In the genomic region with DNA sequence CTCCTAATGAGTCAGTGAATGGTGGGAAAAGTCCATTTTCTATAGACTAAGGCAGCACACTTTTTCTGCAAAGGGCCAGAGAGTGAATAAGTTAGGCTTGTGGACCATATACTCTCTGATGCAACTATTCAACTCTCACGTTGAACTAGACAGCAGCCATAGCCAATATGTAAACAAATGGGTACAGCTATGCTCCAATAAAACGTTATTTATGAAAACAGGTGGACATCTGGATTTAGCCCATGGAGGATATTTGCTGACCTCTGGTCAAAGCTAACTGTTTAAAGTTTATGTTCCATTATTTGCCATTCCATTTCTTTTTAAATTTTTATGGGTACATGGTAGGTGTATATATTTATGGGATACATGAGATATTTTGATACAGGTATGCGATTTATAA, we compare ENCODE assay signal across 29 cellular contexts. TPM values are rescaled to one million over a fixed set of nuclear protein-coding genes. Genes with fewer than 3 reads are reported as not detected.
"Had no signal": no experiment of that assay in that cellular context is flagged by ENCODE, and none has a peak within 500 bp of the region (broad histone marks: within the 10 kb centered on the region; RNA-seq: fewer than 3 reads in every experiment).

No MANE protein-coding gene starts in this region.

- H3K4me3 Mint-ChIP-seq: naive thymus-derived CD8-positive, alpha-beta T cell; natural killer cell treated with Interleukin-12 subunit alpha and Interleukin-12 subunit beta and Interleukin-15 and Interleukin-18, amount 100 ng/mL, for 72 hours; nephron progenitor cell; neural crest cell; stimulated activated memory B cell treated with anti-CD40 and anti-IgM and Interleukin-4, amounts not matched to agents 10 μg/mL and 1 μg/mL and 100 μg/mL, for 72 hours; stimulated activated naive CD8-positive, alpha-beta T cell treated with anti-CD3 and anti-CD28 coated beads, Interleukin-15, amount 100 ng/mL, for 72 hours; type B pancreatic cell had no signal

- ATAC-seq: naive thymus-derived CD8-positive, alpha-beta T cell; natural killer cell treated with Interleukin-12 subunit alpha and Interleukin-12 subunit beta and Interleukin-15 and Interleukin-18, amount 100 ng/mL, for 72 hours; pancreas; psoas muscle; right cardiac atrium; right lobe of liver; stimulated activated memory B cell treated with anti-CD40 and anti-IgM and Interleukin-4, amounts not matched to agents 10 μg/mL and 1 μg/mL and 100 μg/mL, for 72 hours; stimulated activated naive CD8-positive, alpha-beta T cell treated with anti-CD3 and anti-CD28 coated beads, Interleukin-15, amount 100 ng/mL, for 72 hours; stimulated activated naive CD8-positive, alpha-beta T cell treated with anti-CD3 and anti-CD28 coated beads, Interleukin-15, Interleukin-2, amounts not matched to agents 100 U/mL and 50 U/mL, for 24 hours; upper lobe of right lung had no signal

- H3K36me3 ChIP-seq: transverse colon, uterus had no signal

- DNase-seq: naive thymus-derived CD8-positive, alpha-beta T cell; nephron progenitor cell; nucleus accumbens; pancreas; psoas muscle; right cardiac atrium; right lobe of liver; sigmoid colon; small intestine; stimulated activated CD4-positive, alpha-beta T cell treated with anti-CD3 and anti-CD28 coated beads, Interleukin-15, amount 100 ng/mL, for 24 hours; stimulated activated CD4-positive, alpha-beta T cell treated with anti-CD3 and anti-CD28 coated beads, Interleukin-2, amount 100 ng/mL, for 24 hours; stimulated activated CD4-positive, alpha-beta T cell treated with anti-CD3 and anti-CD28 coated beads, Interleukin-2, amount 100 ng/mL, for 48 hours; stimulated activated CD4-positive, alpha-beta T cell treated with anti-CD3 and anti-CD28 coated beads, Interleukin-4, amount 100 ng/mL, for 4 hours; stimulated activated CD8-positive, alpha-beta memory T cell treated with anti-CD3 and anti-CD28 coated beads, Interleukin-4, amount 100 ng/mL, for 48 hours; stimulated activated naive CD4-positive, alpha-beta T cell; stimulated activated naive CD8-positive, alpha-beta T cell treated with anti-CD3 and anti-CD28 coated beads, Interleukin-15, amount 100 ng/mL, for 72 hours; stimulated activated naive CD8-positive, alpha-beta T cell treated with anti-CD3 and anti-CD28 coated beads, Interleukin-15, Interleukin-2, amounts not matched to agents 100 U/mL and 50 U/mL, for 24 hours; substantia nigra; testis; tibial artery; transverse colon; upper lobe of right lung; uterus had no signal

- H3K27me3 ChIP-seq: pancreas, right lobe of liver, sigmoid colon, suprapubic skin, testis, tibial artery, upper lobe of right lung, uterus had no signal

- H3K27ac ChIP-seq: neutrophil, pancreas, psoas muscle, right lobe of liver, sigmoid colon, suprapubic skin, testis, tibial artery, transverse colon, upper lobe of right lung, uterus had no signal

- H3K4me1 ChIP-seq: pancreas, right lobe of liver, upper lobe of right lung, uterus had no signal

- H3K4me3 ChIP-seq: pancreas, psoas muscle, right lobe of liver, sigmoid colon, suprapubic skin, testis, tibial artery, transverse colon, upper lobe of right lung, uterus had no signal

- H3K27ac Mint-ChIP-seq: naive thymus-derived CD8-positive, alpha-beta T cell; nephron progenitor cell; stimulated activated memory B cell treated with anti-CD40 and anti-IgM and Interleukin-4, amounts not matched to agents 10 μg/mL and 1 μg/mL and 100 μg/mL, for 72 hours; stimulated activated naive CD8-positive, alpha-beta T cell treated with anti-CD3 and anti-CD28 coated beads, Interleukin-15, amount 100 ng/mL, for 72 hours; type B pancreatic cell had no signal

- H3K9me3 ChIP-seq: neutrophil, pancreas, psoas muscle, right lobe of liver, sigmoid colon, suprapubic skin, testis, tibial artery, transverse colon, upper lobe of right lung, uterus had no signal

- FAIRE-seq: pancreas, small intestine had no signal

- H3K27me3 Mint-ChIP-seq: type B pancreatic cell had no signal

RNA-seq across cellular contexts. Expression of a gene that starts 4.7 kb away (rescaled TPM):
- total RNA-seq: naive thymus-derived CD8-positive, alpha-beta T cell; natural killer cell treated with Interleukin-12 subunit alpha and Interleukin-12 subunit beta and Interleukin-15 and Interleukin-18, amount 100 ng/mL, for 72 hours; right lobe of liver had no signal
